In the genomic region with DNA sequence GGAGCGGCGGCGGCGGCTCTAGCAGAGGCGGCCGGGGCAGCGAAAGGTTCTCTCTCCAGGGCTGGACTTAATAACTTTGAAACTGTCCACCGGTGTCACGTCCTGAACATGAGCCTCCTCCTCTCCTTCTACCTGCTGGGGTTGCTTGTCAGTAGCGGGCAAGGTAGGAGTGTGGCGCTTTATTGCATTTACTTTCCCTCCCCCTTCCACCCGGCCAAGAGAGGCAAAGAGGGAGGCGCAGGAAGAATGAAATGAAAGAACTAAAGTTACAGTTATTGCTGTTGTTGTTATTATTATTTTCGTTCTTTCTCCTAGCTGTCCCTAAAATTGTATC, we compare ENCODE assay signal across 8 cellular contexts. TPM values are rescaled to one million over a fixed set of nuclear protein-coding genes. Genes with fewer than 3 reads are reported as not detected.
DNase-seq lines count a peak whose midpoint lies in the region; ATAC-seq and TF ChIP-seq lines count a peak whose summit lies in the region.

No MANE protein-coding gene starts in this region.

- no peak for TF ChIP-seq CTCF in heart right ventricle (IDR thresholded peaks at IDR 0.05)

- no peaks in the 10 kb centered on the region for H3K36me3 ChIP-seq in heart right ventricle
- no peaks in the 10 kb centered on the region for H3K36me3 ChIP-seq in skeletal muscle tissue (ENCODE audit: control insufficient read depth in 3 of 3, insufficient read depth in 3 of 3, low read length in 3 of 3)

- DNase-seq in NCI-H2029 treated with DMSO at 0.1 percent for 48 hours (lab: John Stamatoyannopoulos, UW) (peak; percentile 53), NCI-H2029 (lab: John Stamatoyannopoulos, UW) (no peak), heart right ventricle (no peak), NCI-H774 (lab: John Stamatoyannopoulos, UW) (no peak), sciatic nerve (ENCODE audit: low spot score) (no peak)

- 0 to 2% methylated on average over 14 of the region's 14 CpGs for WGBS in heart right ventricle, 2 donors

- H3K27me3 ChIP-seq in heart right ventricle (peaks cover 4 to 34% (median 17%) of the 10 kb centered on the region in 7 donors), skeletal muscle tissue (ENCODE audit: control insufficient read depth in 3 of 3, insufficient read depth in 3 of 3, low read length in 3 of 3) (peaks cover 10 to 19% (median 17%) of the 10 kb centered on the region in 3 donors)

- peak overlapping the region in 9 of 10 donors; percentile 54 to 66 (median 62) for H3K4me3 ChIP-seq in heart right ventricle
- H3K4me3 ChIP-seq in skeletal muscle tissue (ENCODE audit: low read length in 3 of 3): peak overlapping the region; percentile 56 to 70 (median 66)

- peak overlapping the region in 5 of 10 donors; percentile 20 to 59 (median 32) for H3K27ac ChIP-seq in heart right ventricle
- H3K27ac ChIP-seq in skeletal muscle tissue (ENCODE audit: low read depth, low read length): no peak overlapping the region

- intact Hi-C loops in heart right ventricle (cut with DNase I): loop anchor here in 4 of 10 donors (5.0 to 10.0 kb wide), 2 partner anchors 1794 to 1796 kb away; no protein-coding TSS in a partner anchor
- intact Hi-C loops in sciatic nerve (cut with DNase I): no loop called here

- no peaks in the 10 kb centered on the region for H3K9me3 ChIP-seq in heart right ventricle
- no peaks in the 10 kb centered on the region for H3K9me3 ChIP-seq in skeletal muscle tissue (ENCODE audit: control insufficient read depth in 3 of 3, low read length in 3 of 3)

- H3K4me1 ChIP-seq in heart right ventricle (peaks cover 0 to 21% (median 13%) of the 10 kb centered on the region in 9 donors), skeletal muscle tissue (ENCODE audit: control insufficient read depth in 3 of 3, insufficient read depth in 3 of 3, low read length in 3 of 3) (peaks cover 3 to 13% (median 9%) of the 10 kb centered on the region in 3 donors)

- peak overlapping the region in 2 of 3 donors; percentile 16 to 39 for H3K9ac ChIP-seq in skeletal muscle tissue (ENCODE audit: low read depth in 1 of 3, low read length in 3 of 3)

- ATAC-seq in SK-N-SH treated with all-trans-retinoic acid at 6 μM for 48 hours (peak; percentile 58), heart right ventricle (peak in 3 of 8 donors; percentile 10 to 28 (median 25)), GM18909 (IDR thresholded peaks at IDR 0.05; ENCODE audit: poor library complexity, unreplicated experiment) (no peak), sciatic nerve (no peak)

TF ChIP-seq in SK-N-SH treated with all-trans-retinoic acid at 6 μM for 48 hours, 23 proteins besides CTCF, POLR2A, EP300 and RAD21:
- TF ChIP-seq TCF4 (CRISPR knock-in tag; IDR thresholded peaks at IDR 0.05; ENCODE audit: borderline replicate concordance): no peak
- no peak for TF ChIP-seq ZNF8 (CRISPR knock-in tag; IDR thresholded peaks at IDR 0.05)
- TF ChIP-seq ZFP3 (CRISPR knock-in tag; IDR thresholded peaks at IDR 0.05): peak; percentile 94
- TF ChIP-seq, protein P1, sequence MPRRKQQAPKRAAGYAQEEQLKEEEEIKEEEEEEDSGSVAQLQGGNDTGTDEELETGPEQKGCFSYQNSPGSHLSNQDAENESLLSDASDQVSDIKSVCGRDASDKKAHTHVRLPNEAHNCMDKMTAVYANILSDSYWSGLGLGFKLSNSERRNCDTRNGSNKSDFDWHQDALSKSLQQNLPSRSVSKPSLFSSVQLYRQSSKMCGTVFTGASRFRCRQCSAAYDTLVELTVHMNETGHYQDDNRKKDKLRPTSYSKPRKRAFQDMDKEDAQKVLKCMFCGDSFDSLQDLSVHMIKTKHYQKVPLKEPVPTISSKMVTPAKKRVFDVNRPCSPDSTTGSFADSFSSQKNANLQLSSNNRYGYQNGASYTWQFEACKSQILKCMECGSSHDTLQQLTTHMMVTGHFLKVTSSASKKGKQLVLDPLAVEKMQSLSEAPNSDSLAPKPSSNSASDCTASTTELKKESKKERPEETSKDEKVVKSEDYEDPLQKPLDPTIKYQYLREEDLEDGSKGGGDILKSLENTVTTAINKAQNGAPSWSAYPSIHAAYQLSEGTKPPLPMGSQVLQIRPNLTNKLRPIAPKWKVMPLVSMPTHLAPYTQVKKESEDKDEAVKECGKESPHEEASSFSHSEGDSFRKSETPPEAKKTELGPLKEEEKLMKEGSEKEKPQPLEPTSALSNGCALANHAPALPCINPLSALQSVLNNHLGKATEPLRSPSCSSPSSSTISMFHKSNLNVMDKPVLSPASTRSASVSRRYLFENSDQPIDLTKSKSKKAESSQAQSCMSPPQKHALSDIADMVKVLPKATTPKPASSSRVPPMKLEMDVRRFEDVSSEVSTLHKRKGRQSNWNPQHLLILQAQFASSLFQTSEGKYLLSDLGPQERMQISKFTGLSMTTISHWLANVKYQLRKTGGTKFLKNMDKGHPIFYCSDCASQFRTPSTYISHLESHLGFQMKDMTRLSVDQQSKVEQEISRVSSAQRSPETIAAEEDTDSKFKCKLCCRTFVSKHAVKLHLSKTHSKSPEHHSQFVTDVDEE (CRISPR knock-in tag; IDR thresholded peaks at IDR 0.05): 0 out of 2 replicates have a peak, but pooled peaks have one; percentile 3

RNA-seq across cellular contexts. Expression of a gene that starts 0.2 kb away (rescaled TPM):
- total RNA-seq in heart right ventricle (1 to 10 TPM; 1.7 to 8.9 (median 3.6) TPM), skeletal muscle tissue (6.8 TPM), sciatic nerve (41.2 TPM)
- polyA plus RNA-seq in heart right ventricle: under 1 TPM; 0.25 to 0.59 TPM
